12 cellular contexts compared by ENCODE assay signal in genomic region chr19:15282311-15282705, GRCh38. TPM values are rescaled to one million over a fixed set of nuclear protein-coding genes. Genes with fewer than 3 reads are reported as not detected.
DNase-seq lines count a peak whose midpoint lies in the region; ATAC-seq, FAIRE-seq and TF ChIP-seq lines count a peak whose summit lies in the region.
"Had no signal": no experiment of that assay in that cellular context is flagged by ENCODE, and none has a peak within 500 bp of the region (broad histone marks: within the 10 kb centered on the region; RNA-seq: fewer than 3 reads in every experiment).

No MANE protein-coding gene starts in this region.

- H3K27me3 ChIP-seq in transverse colon, result no peaks in the 10 kb centered on the region

- TF ChIP-seq CTCF in VCaP (conservative IDR thresholded peaks at IDR 0.05) (no peak), transverse colon (IDR thresholded peaks at IDR 0.05) (no peak), kidney (IDR thresholded peaks at IDR 0.05; ENCODE audit: borderline replicate concordance, extremely low read depth, insufficient read depth) (no peak)

- no peak for TF ChIP-seq EP300 in transverse colon (IDR thresholded peaks at IDR 0.05; ENCODE audit: low read depth)

- H3K36me3 Mint-ChIP-seq in activated naive CD4-positive, alpha-beta T cell treated with anti-CD3 and anti-CD28 coated beads, Interleukin-2, amount 50 U/mL, for 24 hours, result no peaks in the 10 kb centered on the region
- no peaks in the 10 kb centered on the region for H3K36me3 Mint-ChIP-seq in immature natural killer cell

- H3K36me3 ChIP-seq in transverse colon, result no peaks in the 10 kb centered on the region
- no peaks in the 10 kb centered on the region for H3K36me3 ChIP-seq in kidney (ENCODE audit: control insufficient read depth in 1 of 2, insufficient read depth in 2 of 2, low read length in 2 of 2)

- H3K4me1 Mint-ChIP-seq in activated naive CD4-positive, alpha-beta T cell treated with anti-CD3 and anti-CD28 coated beads, Interleukin-2, amount 50 U/mL, for 24 hours, result peaks cover 92% of the 10 kb centered on the region
- peaks cover 92 to 97% of the 10 kb centered on the region in 2 donors for H3K4me1 Mint-ChIP-seq in immature natural killer cell

- WGBS in transverse colon (ENCODE audit: low coverage in 1 of 2), 2 donors, result 20 to 67% methylated on average over 1 of the region's 1 CpG

- H3K27me3 Mint-ChIP-seq in activated naive CD4-positive, alpha-beta T cell treated with anti-CD3 and anti-CD28 coated beads, Interleukin-2, amount 50 U/mL, for 24 hours, result no peaks in the 10 kb centered on the region
- peaks cover 0 to 4% (median 2%) of the 10 kb centered on the region in 3 donors for H3K27me3 Mint-ChIP-seq in immature natural killer cell (ENCODE audit: low read depth in 3 of 3)

- H3K27ac ChIP-seq in VCaP (peak overlapping the region; percentile 65), transverse colon (peak overlapping the region in 3 of 4 donors; percentile 28 to 85 (median 71)), kidney (ENCODE audit: low read depth in 2 of 2, low read length in 2 of 2) (no peak overlapping the region)

- H3K9me3 Mint-ChIP-seq in activated naive CD4-positive, alpha-beta T cell treated with anti-CD3 and anti-CD28 coated beads, Interleukin-2, amount 50 U/mL, for 24 hours, result no peaks in the 10 kb centered on the region
- no peaks in the 10 kb centered on the region for H3K9me3 Mint-ChIP-seq in immature natural killer cell

- no peak overlapping the region for H3K9ac ChIP-seq in kidney (ENCODE audit: low read length in 2 of 2)

- in situ Hi-C loops in transverse colon (cut with MboI; ENCODE audit: low pct_ligation_motif_present in 1 of 4, low pct_unique_long_range_greater_than_20kb in 1 of 4, low sequenced_read_pairs in 3 of 4), result no loop called here

- no peak overlapping the region for H3K4me3 ChIP-seq in transverse colon
- H3K4me3 ChIP-seq in kidney (ENCODE audit: low read length in 2 of 2), result no peak overlapping the region

- H3K9me3 ChIP-seq in transverse colon (no peaks in the 10 kb centered on the region), kidney (ENCODE audit: control insufficient read depth in 1 of 2, low read length in 2 of 2) (no peaks in the 10 kb centered on the region)

- H3K4me1 ChIP-seq in transverse colon, result peaks cover 75 to 99% (median 89%) of the 10 kb centered on the region in 4 donors
- H3K4me1 ChIP-seq in kidney (ENCODE audit: control insufficient read depth in 1 of 2, insufficient read depth in 1 of 2, low read depth in 1 of 2, low read length in 2 of 2), result peaks cover 59 to 63% of the 10 kb centered on the region in 2 donors

- no peak for FAIRE-seq in kidney (lab: Jason Lieb, UNC)

- H3K4me3 Mint-ChIP-seq in activated naive CD4-positive, alpha-beta T cell treated with anti-CD3 and anti-CD28 coated beads, Interleukin-2, amount 50 U/mL, for 24 hours, result no peak overlapping the region
- peak overlapping the region in 4 of 5 donors; percentile 14 to 33 (median 27) for H3K4me3 Mint-ChIP-seq in immature natural killer cell

- ATAC-seq in GM18498 (IDR thresholded peaks at IDR 0.05; ENCODE audit: unreplicated experiment), result no peak

- intact Hi-C loops in transverse colon (cut with DNase I; ENCODE audit: low total_unique reads), result no loop called here
- intact Hi-C loops in kidney (cut with DNase I), result no loop called here

- no peak for TF ChIP-seq POLR2A in transverse colon (IDR thresholded peaks at IDR 0.05)

- DNase-seq in activated naive CD4-positive, alpha-beta T cell treated with Interleukin-2 at 50 U/mL for 16 hours, result no peak
- DNase-seq in immature natural killer cell (no peak), transverse colon (no peak), NCI-H2196 (lab: John Stamatoyannopoulos, UW; ENCODE audit: unreplicated experiment) (no peak), kidney (no peak)
- DNase-seq: NCI-H345; stimulated activated CD4-positive, alpha-beta T cell treated with anti-CD3 and anti-CD28 coated beads, Interleukin-12 subunit alpha, Interleukin-12 subunit beta, amount 100 ng/mL, for 4 hours; substantia nigra had no signal

- peak overlapping the region; percentile 30 for H3K27ac Mint-ChIP-seq in activated naive CD4-positive, alpha-beta T cell treated with anti-CD3 and anti-CD28 coated beads, Interleukin-2, amount 50 U/mL, for 24 hours
- peak overlapping the region; percentile 36 to 81 (median 72) for H3K27ac Mint-ChIP-seq in immature natural killer cell

RNA-seq across cellular contexts. Expression of gene BRD4, which starts 50.0 kb away (rescaled TPM):
- polyA plus RNA-seq in immature natural killer cell (10 to 100 TPM in 1 of 3 donors, 1 to 10 TPM in 2; 4.3 to 16.7 (median 7.0) TPM), kidney (ENCODE audit: insufficient read depth, low read depth, low replicate concordance) (14.3 TPM)
- total RNA-seq in transverse colon (10 to 100 TPM; 39.5 to 87.9 (median 61.2) TPM), kidney (107 TPM)

RNA-seq across cellular contexts. Expression of gene EPHX3, which starts 50.1 kb away (rescaled TPM):
- polyA plus RNA-seq in immature natural killer cell, result not detected
- total RNA-seq in transverse colon, result not detected
- total RNA-seq in kidney, result 2.0 TPM
- polyA plus RNA-seq in kidney (ENCODE audit: insufficient read depth, low read depth, low replicate concordance), result 3.5 TPM
- total RNA-seq: lung microvascular endothelial cell had no signal

Comparison
In these comparisons a context has a peak if more than half of its experiments do, and no peak if none do; other contexts are left out.
1. H3K27ac ChIP-seq: peak in VCaP (single experiment) and transverse colon (3 of 4); none in kidney (0 of 2).